ENCODE assay signal across 18 cellular contexts in genomic region chr1:119787776-119788175, GRCh38. TPM values are rescaled to one million over a fixed set of nuclear protein-coding genes. Genes with fewer than 3 reads are reported as not detected.
DNase-seq lines count a peak whose midpoint lies in the region; ATAC-seq and TF ChIP-seq lines count a peak whose summit lies in the region.
"Had no signal": no experiment of that assay in that cellular context is flagged by ENCODE, and none has a peak within 500 bp of the region (broad histone marks: within the 10 kb centered on the region; RNA-seq: fewer than 3 reads in every experiment).

No MANE protein-coding gene starts in this region.

- H3K4me1 Mint-ChIP-seq in nephron = peaks cover 73% of the 10 kb centered on the region
- peaks cover 6 to 10% of the 10 kb centered on the region in 2 donors for H3K4me1 Mint-ChIP-seq in stimulated activated naive B cell treated with anti-CD40 and anti-IgM and Interleukin-4, amounts not matched to agents 10 μg/mL and 1 μg/mL and 100 μg/mL, for 72 hours
- H3K4me1 Mint-ChIP-seq: IgD-negative memory B cell had no signal

- H3K4me3 ChIP-seq in HL-60 (replicated peaks; ENCODE audit: insufficient read depth, low read length) (no peak overlapping the region), cardiac fibroblast (replicated peaks in 1 of 2; ENCODE audit: low read depth in 2 of 2, low read length in 2 of 2) (no peak overlapping the region)
- H3K4me3 ChIP-seq: tibial nerve had no signal

- no peak overlapping the region for H3K27ac ChIP-seq in HL-60 (replicated peaks)
- H3K27ac ChIP-seq: tibial nerve had no signal

- peak overlapping the region; percentile 66 to 88 (median 78) for H3K27ac Mint-ChIP-seq in nephron
- no peak overlapping the region for H3K27ac Mint-ChIP-seq in stimulated activated naive B cell treated with anti-CD40 and anti-IgM and Interleukin-4, amounts not matched to agents 10 μg/mL and 1 μg/mL and 100 μg/mL, for 72 hours
- H3K27ac Mint-ChIP-seq: activated CD4-positive, alpha-beta memory T cell treated with anti-CD3 and anti-CD28 coated beads for 36 hours; IgD-negative memory B cell; progenitor cell of endocrine pancreas had no signal

- ATAC-seq in stimulated activated naive B cell treated with anti-CD40 and anti-IgM and Interleukin-4, amounts not matched to agents 10 μg/mL and 1 μg/mL and 100 μg/mL, for 72 hours (replicated peaks) = no peak
- no peak for ATAC-seq in omental fat pad (ENCODE audit: low FRiP score)

- no peak for TF ChIP-seq CTCF in HL-60 (IDR thresholded peaks at IDR 0.05; ENCODE audit: insufficient read depth, low read length)
- TF ChIP-seq CTCF in cardiac fibroblast (IDR thresholded peaks at IDR 0.05; ENCODE audit: low read depth, low read length) = no peak
- no peak for TF ChIP-seq CTCF in nephron (IDR thresholded peaks at IDR 0.05; ENCODE audit: unreplicated experiment in 3 of 3)
- TF ChIP-seq CTCF in omental fat pad (IDR thresholded peaks at IDR 0.05) = no peak

- DNase-seq in HL-60 (ENCODE audit: low read depth in 1 of 2, low spot score in 1 of 2) = peak; percentile 56 to 60
- peak; percentile 75 for DNase-seq in NOMO-1 treated with DMSO at 0.1 percent for 48 hours (lab: John Stamatoyannopoulos, UW; ENCODE audit: unreplicated experiment)
- peak; percentile 28 to 35 for DNase-seq in cardiac fibroblast (ENCODE audit: low read depth in 2 of 2)
- no peak for DNase-seq in stimulated activated naive B cell treated with anti-CD40 and anti-IgM and Interleukin-4, amounts not matched to agents 10 μg/mL and 1 μg/mL and 100 μg/mL, for 72 hours
- DNase-seq in omental fat pad (ENCODE audit: low spot score) = no peak
- no peak for DNase-seq in NCI-H1417 (lab: John Stamatoyannopoulos, UW)
- DNase-seq in AG08395 (ENCODE audit: low spot score) = no peak
- DNase-seq: activated CD4-positive, alpha-beta memory T cell treated with anti-CD3 and anti-CD28 coated beads for 36 hours; activated effector memory CD4-positive, alpha-beta T cell treated with Interleukin-2 at 50 U/mL for 16 hours; C1 segment of cervical spinal cord; glutamatergic neuron; kidney glomerular epithelial cell; NCI-H146; NCI-H69 had no signal

- no peaks in the 10 kb centered on the region for H3K36me3 Mint-ChIP-seq in nephron (ENCODE audit: low read depth)
- no peaks in the 10 kb centered on the region for H3K36me3 Mint-ChIP-seq in stimulated activated naive B cell treated with anti-CD40 and anti-IgM and Interleukin-4, amounts not matched to agents 10 μg/mL and 1 μg/mL and 100 μg/mL, for 72 hours
- H3K36me3 Mint-ChIP-seq: activated CD4-positive, alpha-beta memory T cell treated with anti-CD3 and anti-CD28 coated beads for 36 hours; IgD-negative memory B cell had no signal

- H3K9me3 Mint-ChIP-seq in nephron = no peaks in the 10 kb centered on the region
- no peaks in the 10 kb centered on the region for H3K9me3 Mint-ChIP-seq in stimulated activated naive B cell treated with anti-CD40 and anti-IgM and Interleukin-4, amounts not matched to agents 10 μg/mL and 1 μg/mL and 100 μg/mL, for 72 hours
- H3K9me3 Mint-ChIP-seq: activated CD4-positive, alpha-beta memory T cell treated with anti-CD3 and anti-CD28 coated beads for 36 hours had no signal

- H3K27me3 Mint-ChIP-seq in nephron (ENCODE audit: low read depth) = peaks cover under 1% of the 10 kb centered on the region
- H3K27me3 Mint-ChIP-seq in stimulated activated naive B cell treated with anti-CD40 and anti-IgM and Interleukin-4, amounts not matched to agents 10 μg/mL and 1 μg/mL and 100 μg/mL, for 72 hours = peaks cover 17 to 22% of the 10 kb centered on the region in 2 donors
- H3K27me3 Mint-ChIP-seq: activated CD4-positive, alpha-beta memory T cell treated with anti-CD3 and anti-CD28 coated beads for 36 hours; progenitor cell of endocrine pancreas had no signal

- H3K4me3 Mint-ChIP-seq in nephron = no peak overlapping the region
- no peak overlapping the region for H3K4me3 Mint-ChIP-seq in stimulated activated naive B cell treated with anti-CD40 and anti-IgM and Interleukin-4, amounts not matched to agents 10 μg/mL and 1 μg/mL and 100 μg/mL, for 72 hours
- H3K4me3 Mint-ChIP-seq: activated CD4-positive, alpha-beta memory T cell treated with anti-CD3 and anti-CD28 coated beads for 36 hours; IgD-negative memory B cell had no signal

- no peaks in the 10 kb centered on the region for H3K27me3 ChIP-seq in HL-60 (ENCODE audit: insufficient read depth, poor library complexity, severe bottlenecking)
- H3K27me3 ChIP-seq: tibial nerve had no signal

RNA-seq across cellular contexts. Expression of gene HMGCS2, which starts 19.1 kb away (rescaled TPM):
- total RNA-seq in omental fat pad = 1 to 10 TPM in 1 of 4 donors, under 1 TPM in 2, not detected in 1; 0.56 to 4.3 (median 0.96) TPM
- total RNA-seq: activated CD4-positive, alpha-beta memory T cell treated with anti-CD3 and anti-CD28 coated beads for 36 hours; tibial nerve had no signal

RNA-seq across cellular contexts. Expression of gene REG4, which starts 23.5 kb away (rescaled TPM):
- not detected for total RNA-seq in omental fat pad
- total RNA-seq: activated CD4-positive, alpha-beta memory T cell treated with anti-CD3 and anti-CD28 coated beads for 36 hours; tibial nerve had no signal

Comparison
In these comparisons a context has a peak if more than half of its experiments do, and no peak if none do; other contexts are left out.
1. DNase-seq: peak in HL-60 (2 of 2), NOMO-1 treated with DMSO at 0.1 percent for 48 hours (single experiment) and cardiac fibroblast (2 of 2); none in stimulated activated naive B cell treated with anti-CD40 and anti-IgM and Interleukin-4, amounts not matched to agents 10 μg/mL and 1 μg/mL and 100 μg/mL, for 72 hours (single experiment), omental fat pad (single experiment), NCI-H1417 (0 of 3) and AG08395 (single experiment).